ENCODE assay signal across 9 cellular contexts in the genomic region with DNA sequence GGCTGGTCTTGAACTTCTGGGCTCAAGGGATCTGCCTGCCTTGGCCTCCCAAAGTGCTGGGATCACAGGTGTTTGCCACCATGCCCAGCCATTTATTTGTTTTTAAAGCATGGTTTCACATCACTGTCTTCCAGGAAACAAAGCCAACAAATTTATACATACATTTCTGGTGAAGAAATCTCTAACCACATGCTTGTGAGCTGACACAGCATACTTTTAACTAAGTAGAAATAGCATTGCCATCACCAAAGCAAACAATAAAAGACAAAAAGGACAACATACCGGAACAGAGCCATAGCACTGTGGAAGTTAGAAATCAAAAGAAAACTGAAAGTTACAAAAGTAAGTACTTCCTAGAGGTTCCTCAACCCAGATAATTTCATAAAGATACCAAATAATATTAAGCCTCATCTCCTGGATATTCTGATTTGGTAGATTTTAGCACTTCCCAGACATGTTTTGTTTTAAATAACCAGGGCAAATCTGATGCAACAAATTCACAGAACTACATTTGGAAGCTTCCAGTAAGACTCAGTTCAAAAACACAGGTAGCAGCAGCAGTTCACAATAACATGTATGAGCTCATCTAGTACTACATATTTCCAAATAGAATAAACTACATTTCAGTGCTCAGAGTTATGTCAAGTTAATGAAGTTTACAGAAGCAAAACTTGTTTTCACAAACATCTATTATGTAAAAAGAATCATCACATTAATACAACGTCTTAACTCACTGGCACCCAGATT.
DNase-seq lines count a peak whose midpoint lies in the region; TF ChIP-seq lines count a peak whose summit lies in the region.
"Had no signal": no experiment of that assay in that cellular context is flagged by ENCODE, and none has a peak within 500 bp of the region (broad histone marks: within the 10 kb centered on the region; RNA-seq: fewer than 3 reads in every experiment).

No MANE protein-coding gene starts in this region.

- POLR2A ChIA-PET in PC-9 (lab: Charles Lee; ENCODE audit: unreplicated experiment), result interaction anchor here (0.7 kb wide), 1 partner anchor 63 kb away, joined by 4 read pairs; no protein-coding TSS in a partner anchor

- peaks cover 19% of the 10 kb centered on the region for H3K4me1 Mint-ChIP-seq in osteocyte (ENCODE audit: unreplicated experiment)

- H3K27ac Mint-ChIP-seq in osteocyte (ENCODE audit: unreplicated experiment), result peak overlapping the region; percentile 92

- BruUV-seq in PC-9 (replicated peaks; lab: Mats Ljungman, UMichigan), result no TSS peak

- no peak overlapping the region for H2AFZ ChIP-seq in PC-9

- no peaks in the 10 kb centered on the region for H3K36me3 ChIP-seq in PC-9 (ENCODE audit: low read depth)

- H3K4me3 ChIP-seq in PC-9, result no peak overlapping the region

- H3F3A ChIP-seq in PC-9 (ENCODE audit: insufficient read depth, low read depth), result peaks cover 21% of the 10 kb centered on the region

- CTCF ChIA-PET in PC-9 (lab: Charles Lee), result interaction anchor here (0.6 kb wide), 1 partner anchor 14 kb away, joined by 4 read pairs; no protein-coding TSS in a partner anchor

- no peaks in the 10 kb centered on the region for H4K20me1 ChIP-seq in PC-9 (ENCODE audit: insufficient read depth)

- no peaks in the 10 kb centered on the region for H3K27me3 ChIP-seq in PC-9 (ENCODE audit: insufficient read depth, low read depth)

- H3K9me3 Mint-ChIP-seq in osteocyte (ENCODE audit: unreplicated experiment), result no peaks in the 10 kb centered on the region
- H3K9me3 Mint-ChIP-seq: neural crest cell had no signal

- H3K4me3 Mint-ChIP-seq in osteocyte (ENCODE audit: unreplicated experiment), result peak overlapping the region; percentile 50
- H3K4me3 Mint-ChIP-seq: neural crest cell had no signal

- intact Hi-C loops in PC-9 (cut with micrococcal nuclease; ENCODE audit: unreplicated experiment), result no loop called here

- no peaks in the 10 kb centered on the region for H3K9me3 ChIP-seq in PC-9 (ENCODE audit: insufficient read depth, low read depth)

- peaks cover 8% of the 10 kb centered on the region for H3K4me1 ChIP-seq in PC-9 (replicated peaks; ENCODE audit: insufficient read depth)

- no peaks in the 10 kb centered on the region for H3K27me3 Mint-ChIP-seq in osteocyte (ENCODE audit: unreplicated experiment)

- peaks cover 38% of the 10 kb centered on the region for H3K36me3 Mint-ChIP-seq in osteocyte (ENCODE audit: unreplicated experiment)

- peak overlapping the region; percentile 70 for H3K27ac ChIP-seq in PC-9

- no peaks in the 10 kb centered on the region for H3K79me2 ChIP-seq in PC-9 (ENCODE audit: low read depth)

- TF ChIP-seq CTCF in PC-9 (conservative IDR thresholded peaks at IDR 0.05) (no peak), osteocyte (IDR thresholded peaks at IDR 0.05) (no peak)

- H3K9me2 ChIP-seq in PC-9 (ENCODE audit: insufficient read depth), result no peaks in the 10 kb centered on the region

- DNase-seq in EL (peak; percentile 81), PC-9 (peak in 1 of 2 experiments; percentile 71), dermis microvascular lymphatic vessel endothelial cell (ENCODE audit: low read depth in 2 of 2) (peak; percentile 9 to 17), osteocyte (ENCODE audit: extremely low spot score, unreplicated experiment) (no peak), hypothalamus (lab: John Stamatoyannopoulos, UW) (no peak), Kasumi-1 (lab: John Stamatoyannopoulos, UW) (no peak)
- DNase-seq in NK-92 treated with Interleukin-12 subunit alpha and Interleukin-12 subunit beta, amount 100 ng/mL, for 24 hours (lab: John Stamatoyannopoulos, UW), result no peak
- DNase-seq in stimulated activated naive CD4-positive, alpha-beta T cell (lab: John Stamatoyannopoulos, UW), result no peak

- H3K4me2 ChIP-seq in PC-9, result peak overlapping the region; percentile 21

Comparison
In these comparisons a context has a peak if more than half of its experiments do, and no peak if none do; other contexts are left out.
1. DNase-seq: peak in EL (single experiment) and dermis microvascular lymphatic vessel endothelial cell (2 of 2); none in osteocyte (single experiment), hypothalamus (0 of 51), Kasumi-1 (0 of 2), NK-92 treated with Interleukin-12 subunit alpha and Interleukin-12 subunit beta, amount 100 ng/mL, for 24 hours (single experiment) and stimulated activated naive CD4-positive, alpha-beta T cell (0 of 6).